In genomic region chr11:71136095-71136845, GRCh38 we compare ENCODE assay signal across 35 cellular contexts.
"Had no signal": no experiment of that assay in that cellular context is flagged by ENCODE, and none has a peak within 500 bp of the region (broad histone marks: within the 10 kb centered on the region; RNA-seq: fewer than 3 reads in every experiment).

No MANE protein-coding gene starts in this region.

- H3K4me3 Mint-ChIP-seq: activated B cell treated with CpG ODN at 0.5 μM for 24 hours; activated CD4-positive, alpha-beta memory T cell treated with anti-CD3 and anti-CD28 coated beads for 36 hours; activated CD4-positive, alpha-beta T cell treated with anti-CD3 and anti-CD28 coated beads, Interleukin-2, amount 10 ng/mL, durations not matched to agents 24 days and 14 days; activated CD8-positive, alpha-beta T cell treated with anti-CD3 and anti-CD28 coated beads for 36 hours; activated naive CD4-positive, alpha-beta T cell treated with anti-CD3 and anti-CD28 coated beads for 36 hours; activated naive CD8-positive, alpha-beta T cell treated with anti-CD3 and anti-CD28 coated beads for 36 hours; activated T-cell treated with anti-CD3 and anti-CD28 coated beads, Interleukin-2, amount 50 U/mL, for 4 hours; activated T-cell treated with anti-CD3 and anti-CD28 coated beads, Interleukin-2, amount 50 U/mL, for 72 hours; activated T-helper 1 cell treated with anti-CD3 and anti-CD28 coated beads, Interleukin-12 subunit alpha, Interleukin-12 subunit beta, Interleukin-2, Interleukin-4 antibody, amounts not matched to agents 30 ng/mL and 10 ng/mL and 1 ng/mL, durations not matched to agents 14 hours and 24 hours and 36 hours; activated T-helper 17 cell treated with anti-CD3 and anti-CD28 coated beads, Interleukin-2, amount 50 U/mL, for 72 hours; T-helper 1 cell treated with Interleukin-12 subunit alpha and Interleukin-12 subunit beta and Interleukin-4 antibody, amounts not matched to agents 30 μg/mL and 1 μg/mL, for 36 hours; T-helper 2 cell treated with Interferon-gamma antibody and Interleukin-4, amounts not matched to agents 5 μg/mL and 100 μg/mL, for 36 hours had no signal

- H3K4me1 ChIP-seq: adrenal gland had no signal

- H3K4me1 Mint-ChIP-seq: activated B cell treated with CpG ODN at 0.5 μM for 24 hours; activated CD4-positive, alpha-beta T cell treated with anti-CD3 and anti-CD28 coated beads, Interleukin-2, amount 10 ng/mL, durations not matched to agents 24 days and 14 days; activated naive CD8-positive, alpha-beta T cell treated with anti-CD3 and anti-CD28 coated beads for 36 hours; activated T-helper 17 cell treated with anti-CD3 and anti-CD28 coated beads, Interleukin-2, amount 50 U/mL, for 72 hours had no signal

- H3K36me3 ChIP-seq: adrenal gland, brain microvascular endothelial cell had no signal

- H3K36me3 Mint-ChIP-seq: activated CD4-positive, alpha-beta memory T cell treated with anti-CD3 and anti-CD28 coated beads for 36 hours; activated naive CD8-positive, alpha-beta T cell treated with anti-CD3 and anti-CD28 coated beads for 36 hours had no signal

- FAIRE-seq: astrocyte, colon, TTC549 had no signal

- ATAC-seq: activated CD8-positive, alpha-beta T cell treated with anti-CD3 and anti-CD28 coated beads for 36 hours; activated naive CD4-positive, alpha-beta T cell treated with anti-CD3 and anti-CD28 coated beads, Interleukin-2, amount 50 U/mL, for 72 hours; activated T-cell treated with anti-CD3 and anti-CD28 coated beads, Interleukin-2, amount 50 U/mL, for 4 hours; activated T-cell treated with anti-CD3 and anti-CD28 coated beads, Interleukin-2, amount 50 U/mL, for 72 hours; activated T-helper 17 cell treated with anti-CD3 and anti-CD28 coated beads, Interleukin-2, amount 50 U/mL, for 72 hours; body of pancreas had no signal

- H3K9me3 ChIP-seq: adrenal gland, body of pancreas had no signal

- H3K27me3 ChIP-seq: adrenal gland, body of pancreas, brain microvascular endothelial cell had no signal

- H3K27me3 Mint-ChIP-seq: activated CD4-positive, alpha-beta T cell treated with anti-CD3 and anti-CD28 coated beads, Interleukin-2, amount 10 ng/mL, durations not matched to agents 24 days and 14 days; activated CD8-positive, alpha-beta T cell treated with anti-CD3 and anti-CD28 coated beads for 36 hours had no signal

- H3K9me3 Mint-ChIP-seq: activated CD4-positive, alpha-beta memory T cell treated with anti-CD3 and anti-CD28 coated beads for 36 hours; activated CD4-positive, alpha-beta T cell treated with anti-CD3 and anti-CD28 coated beads, Interleukin-2, amount 10 ng/mL, durations not matched to agents 24 days and 14 days; activated CD8-positive, alpha-beta T cell treated with anti-CD3 and anti-CD28 coated beads for 36 hours; activated naive CD4-positive, alpha-beta T cell treated with anti-CD3 and anti-CD28 coated beads for 36 hours; activated naive CD4-positive, alpha-beta T cell treated with anti-CD3 and anti-CD28 coated beads, Interleukin-2, amount 50 U/mL, for 72 hours; activated naive CD8-positive, alpha-beta T cell treated with anti-CD3 and anti-CD28 coated beads for 36 hours; activated T-cell treated with anti-CD3 and anti-CD28 coated beads, Interleukin-2, amount 50 U/mL, for 4 hours; activated T-cell treated with anti-CD3 and anti-CD28 coated beads, Interleukin-2, amount 50 U/mL, for 72 hours; activated T-helper 1 cell treated with anti-CD3 and anti-CD28 coated beads, Interleukin-12 subunit alpha, Interleukin-12 subunit beta, Interleukin-2, Interleukin-4 antibody, amounts not matched to agents 30 ng/mL and 10 ng/mL and 1 ng/mL, durations not matched to agents 14 hours and 24 hours and 36 hours; activated T-helper 17 cell treated with anti-CD3 and anti-CD28 coated beads, Interleukin-2, amount 50 U/mL, for 72 hours; T-helper 1 cell treated with Interleukin-12 subunit alpha and Interleukin-12 subunit beta and Interleukin-4 antibody, amounts not matched to agents 30 μg/mL and 1 μg/mL, for 36 hours; T-helper 2 cell treated with Interferon-gamma antibody and Interleukin-4, amounts not matched to agents 5 μg/mL and 100 μg/mL, for 36 hours had no signal

- H3K4me3 ChIP-seq: adrenal gland, body of pancreas had no signal

- DNase-seq: activated B cell treated with CpG ODN at 0.5 μM for 24 hours; activated CD4-positive, alpha-beta memory T cell treated with anti-CD3 and anti-CD28 coated beads for 36 hours; activated CD4-positive, alpha-beta T cell treated with anti-CD3 and anti-CD28 coated beads for 4 hours; activated CD4-positive, alpha-beta T cell treated with anti-CD3 and anti-CD28 coated beads, Interleukin-2, amount 10 ng/mL, durations not matched to agents 24 days and 14 days; activated CD4-positive, alpha-beta T cell treated with anti-CD3 and anti-CD28 coated beads, Interleukin-2, amount 50 U/mL, for 1 hour; activated CD4-positive, alpha-beta T cell treated with anti-CD3 and anti-CD28 coated beads, Interleukin-2, amount 50 U/mL, for 4 hours; activated CD4-positive, CD25-positive, alpha-beta regulatory T cell treated with anti-CD3 and anti-CD28 coated beads, Interleukin-2, amount 50 U/mL, for 72 hours; activated CD8-positive, alpha-beta memory T cell treated with anti-CD3 and anti-CD28 coated beads, Interleukin-2, amount 50 U/mL, for 4 hours; activated CD8-positive, alpha-beta T cell treated with anti-CD3 and anti-CD28 coated beads for 36 hours; activated gamma-delta T cell treated with Interleukin-2 at 50 U/mL for 16 hours; activated naive CD4-positive, alpha-beta T cell; activated naive CD4-positive, alpha-beta T cell treated with anti-CD3 and anti-CD28 coated beads for 36 hours; activated naive CD4-positive, alpha-beta T cell treated with anti-CD3 and anti-CD28 coated beads, Interleukin-2, amount 50 U/mL, for 16 hours; activated naive CD8-positive, alpha-beta T cell treated with anti-CD3 and anti-CD28 coated beads for 36 hours; activated T-cell treated with anti-CD3 and anti-CD28 coated beads for 4 hours; activated T-cell treated with anti-CD3 and anti-CD28 coated beads, Interleukin-2, amount 50 U/mL, for 1 hour; activated T-cell treated with anti-CD3 and anti-CD28 coated beads, Interleukin-2, amount 50 U/mL, for 4 hours; activated T-cell treated with anti-CD3 and anti-CD28 coated beads, Interleukin-2, amount 50 U/mL, for 72 hours; adrenal gland; amniotic stem cell; aorta; body of pancreas; brain microvascular endothelial cell; central memory CD4-positive, alpha-beta T cell; T-helper 2 cell; T-helper 9 cell had no signal

- H3K27ac ChIP-seq: adrenal gland, body of pancreas, brain microvascular endothelial cell, VCaP had no signal

- H3K27ac Mint-ChIP-seq: activated B cell treated with CpG ODN at 0.5 μM for 24 hours; activated CD4-positive, alpha-beta memory T cell treated with anti-CD3 and anti-CD28 coated beads for 36 hours; activated CD4-positive, alpha-beta T cell treated with anti-CD3 and anti-CD28 coated beads, Interleukin-2, amount 10 ng/mL, durations not matched to agents 24 days and 14 days; activated CD8-positive, alpha-beta T cell treated with anti-CD3 and anti-CD28 coated beads for 36 hours; activated naive CD4-positive, alpha-beta T cell treated with anti-CD3 and anti-CD28 coated beads for 36 hours; activated naive CD4-positive, alpha-beta T cell treated with anti-CD3 and anti-CD28 coated beads, Interleukin-2, amount 50 U/mL, for 72 hours; activated naive CD8-positive, alpha-beta T cell treated with anti-CD3 and anti-CD28 coated beads for 36 hours; activated T-cell treated with anti-CD3 and anti-CD28 coated beads, Interleukin-2, amount 50 U/mL, for 72 hours; activated T-helper 1 cell treated with anti-CD3 and anti-CD28 coated beads, Interleukin-12 subunit alpha, Interleukin-12 subunit beta, Interleukin-2, Interleukin-4 antibody, amounts not matched to agents 30 ng/mL and 10 ng/mL and 1 ng/mL, durations not matched to agents 14 hours and 24 hours and 36 hours; activated T-helper 17 cell treated with anti-CD3 and anti-CD28 coated beads, Interleukin-2, amount 50 U/mL, for 72 hours; T-helper 1 cell treated with Interleukin-12 subunit alpha and Interleukin-12 subunit beta and Interleukin-4 antibody, amounts not matched to agents 30 μg/mL and 1 μg/mL, for 36 hours; T-helper 2 cell treated with Interferon-gamma antibody and Interleukin-4, amounts not matched to agents 5 μg/mL and 100 μg/mL, for 36 hours had no signal
